Comparison of ENCODE assay signal across 37 cellular contexts in genomic region chr16:82259731-82260130, GRCh38.
"Had no signal": no experiment of that assay in that cellular context is flagged by ENCODE, and none has a peak within 500 bp of the region (broad histone marks: within the 10 kb centered on the region; RNA-seq: fewer than 3 reads in every experiment).

No MANE protein-coding gene starts in this region.

- H3K27ac ChIP-seq: adrenal gland, ascending aorta, body of pancreas, brain microvascular endothelial cell, breast epithelium, cardiac muscle cell had no signal

- ATAC-seq: activated naive CD8-positive, alpha-beta T cell treated with anti-CD3 and anti-CD28 coated beads, Interleukin-2, amount 50 U/mL, for 24 hours; activated T-cell treated with anti-CD3 and anti-CD28 coated beads, Interleukin-2, amount 50 U/mL, for 72 hours; body of pancreas had no signal

- H3K9me3 Mint-ChIP-seq: activated naive CD4-positive, alpha-beta T cell treated with anti-CD3 and anti-CD28 coated beads, Interleukin-2, amount 50 U/mL, for 24 hours; activated T-cell treated with anti-CD3 and anti-CD28 coated beads, Interleukin-2, amount 50 U/mL, for 4 hours; brain; central memory CD8-positive, alpha-beta T cell had no signal

- H3K27ac Mint-ChIP-seq: activated naive CD4-positive, alpha-beta T cell treated with anti-CD3 and anti-CD28 coated beads for 36 hours; activated naive CD4-positive, alpha-beta T cell treated with anti-CD3 and anti-CD28 coated beads, Interleukin-2, amount 10 ng/mL, durations not matched to agents 7 days and 5 days; activated naive CD4-positive, alpha-beta T cell treated with anti-CD3 and anti-CD28 coated beads, Interleukin-2, amount 50 U/mL, for 24 hours; activated naive CD4-positive, alpha-beta T cell treated with anti-CD3 and anti-CD28 coated beads, Interleukin-2, amount 50 U/mL, for 72 hours; activated naive CD8-positive, alpha-beta T cell; activated naive CD8-positive, alpha-beta T cell treated with anti-CD3 and anti-CD28 coated beads for 36 hours; activated naive CD8-positive, alpha-beta T cell treated with anti-CD3 and anti-CD28 coated beads, Interleukin-2, amount 10 ng/mL, durations not matched to agents 7 days and 5 days; activated naive CD8-positive, alpha-beta T cell treated with anti-CD3 and anti-CD28 coated beads, Interleukin-2, amount 50 U/mL, for 24 hours; activated T-cell treated with anti-CD3 and anti-CD28 coated beads, Interleukin-2, amount 50 U/mL, for 24 hours; activated T-cell treated with anti-CD3 and anti-CD28 coated beads, Interleukin-2, amount 50 U/mL, for 72 hours; activated T-helper 1 cell treated with anti-CD3 and anti-CD28 coated beads, Interleukin-12 subunit alpha, Interleukin-12 subunit beta, Interleukin-2, Interleukin-4 antibody, amounts not matched to agents 30 ng/mL and 10 ng/mL and 1 ng/mL, durations not matched to agents 14 hours and 24 hours and 36 hours; activated T-helper 17 cell treated with anti-CD3 and anti-CD28 coated beads, Interleukin-2, amount 50 U/mL, for 72 hours; activated T-helper 2 cell treated with anti-CD3 and anti-CD28 coated beads, Interferon-gamma antibody, Interleukin-2, Interleukin-4, amounts not matched to agents 10 μg/mL and 5 μg/mL and 100 μg/mL, durations not matched to agents 14 hours and 24 hours and 36 hours; brain had no signal

- H3K4me3 Mint-ChIP-seq: activated naive CD4-positive, alpha-beta T cell treated with anti-CD3 and anti-CD28 coated beads for 36 hours; activated naive CD4-positive, alpha-beta T cell treated with anti-CD3 and anti-CD28 coated beads, Interleukin-2, amount 10 ng/mL, durations not matched to agents 7 days and 5 days; activated naive CD4-positive, alpha-beta T cell treated with anti-CD3 and anti-CD28 coated beads, Interleukin-2, amount 50 U/mL, for 24 hours; activated naive CD8-positive, alpha-beta T cell; activated naive CD8-positive, alpha-beta T cell treated with anti-CD3 and anti-CD28 coated beads for 36 hours; activated naive CD8-positive, alpha-beta T cell treated with anti-CD3 and anti-CD28 coated beads, Interleukin-2, amount 10 ng/mL, durations not matched to agents 7 days and 5 days; activated naive CD8-positive, alpha-beta T cell treated with anti-CD3 and anti-CD28 coated beads, Interleukin-2, amount 50 U/mL, for 24 hours; activated T-cell treated with anti-CD3 and anti-CD28 coated beads, Interleukin-2, amount 50 U/mL, for 24 hours; activated T-cell treated with anti-CD3 and anti-CD28 coated beads, Interleukin-2, amount 50 U/mL, for 4 hours; activated T-cell treated with anti-CD3 and anti-CD28 coated beads, Interleukin-2, amount 50 U/mL, for 72 hours; activated T-helper 1 cell treated with anti-CD3 and anti-CD28 coated beads, Interleukin-12 subunit alpha, Interleukin-12 subunit beta, Interleukin-2, Interleukin-4 antibody, amounts not matched to agents 30 ng/mL and 10 ng/mL and 1 ng/mL, durations not matched to agents 14 hours and 24 hours and 36 hours; activated T-helper 17 cell treated with anti-CD3 and anti-CD28 coated beads, Interleukin-2, amount 50 U/mL, for 72 hours; brain; central memory CD8-positive, alpha-beta T cell had no signal

- H3K36me3 Mint-ChIP-seq: activated naive CD4-positive, alpha-beta T cell treated with anti-CD3 and anti-CD28 coated beads, Interleukin-2, amount 10 ng/mL, durations not matched to agents 7 days and 5 days; activated naive CD4-positive, alpha-beta T cell treated with anti-CD3 and anti-CD28 coated beads, Interleukin-2, amount 50 U/mL, for 24 hours; activated naive CD8-positive, alpha-beta T cell; activated naive CD8-positive, alpha-beta T cell treated with anti-CD3 and anti-CD28 coated beads for 36 hours; activated naive CD8-positive, alpha-beta T cell treated with anti-CD3 and anti-CD28 coated beads, Interleukin-2, amount 10 ng/mL, durations not matched to agents 7 days and 5 days; brain had no signal

- H3K4me3 ChIP-seq: adrenal gland, ascending aorta, body of pancreas, breast epithelium, cardiac muscle cell had no signal

- H3K27me3 Mint-ChIP-seq: activated naive CD4-positive, alpha-beta T cell treated with anti-CD3 and anti-CD28 coated beads, Interleukin-2, amount 10 ng/mL, durations not matched to agents 7 days and 5 days; central memory CD8-positive, alpha-beta T cell had no signal

- H3K9me3 ChIP-seq: adrenal gland, ascending aorta, body of pancreas, breast epithelium had no signal

- H3K36me3 ChIP-seq: adrenal gland, ascending aorta, brain microvascular endothelial cell, breast epithelium, cardiac muscle cell had no signal

- H3K4me1 Mint-ChIP-seq: activated naive CD4-positive, alpha-beta T cell treated with anti-CD3 and anti-CD28 coated beads, Interleukin-2, amount 10 ng/mL, durations not matched to agents 7 days and 5 days; activated naive CD4-positive, alpha-beta T cell treated with anti-CD3 and anti-CD28 coated beads, Interleukin-2, amount 50 U/mL, for 24 hours; activated naive CD8-positive, alpha-beta T cell treated with anti-CD3 and anti-CD28 coated beads for 36 hours; activated naive CD8-positive, alpha-beta T cell treated with anti-CD3 and anti-CD28 coated beads, Interleukin-2, amount 10 ng/mL, durations not matched to agents 7 days and 5 days; activated naive CD8-positive, alpha-beta T cell treated with anti-CD3 and anti-CD28 coated beads, Interleukin-2, amount 50 U/mL, for 24 hours; central memory CD8-positive, alpha-beta T cell had no signal

- H3K27me3 ChIP-seq: adrenal gland, ascending aorta, body of pancreas, breast epithelium had no signal

- H3K4me1 ChIP-seq: adrenal gland, breast epithelium had no signal

- DNase-seq: activated effector memory CD4-positive, alpha-beta T cell treated with anti-CD3 and anti-CD28 coated beads, Interleukin-2, amount 50 U/mL, for 16 hours; activated effector memory CD4-positive, alpha-beta T cell treated with Interleukin-2 at 50 U/mL for 16 hours; activated gamma-delta T cell; activated gamma-delta T cell treated with Interleukin-2 at 50 U/mL for 16 hours; activated naive CD4-positive, alpha-beta T cell; activated naive CD4-positive, alpha-beta T cell treated with anti-CD3 and anti-CD28 coated beads for 36 hours; activated naive CD4-positive, alpha-beta T cell treated with anti-CD3 and anti-CD28 coated beads, Interleukin-2, amount 10 ng/mL, durations not matched to agents 7 days and 5 days; activated naive CD4-positive, alpha-beta T cell treated with anti-CD3 and anti-CD28 coated beads, Interleukin-2, amount 50 U/mL, for 16 hours; activated naive CD8-positive, alpha-beta T cell treated with anti-CD3 and anti-CD28 coated beads for 36 hours; activated naive CD8-positive, alpha-beta T cell treated with anti-CD3 and anti-CD28 coated beads, Interleukin-2, amount 10 ng/mL, durations not matched to agents 7 days and 5 days; activated naive CD8-positive, alpha-beta T cell treated with anti-CD3 and anti-CD28 coated beads, Interleukin-2, amount 50 U/mL, for 24 hours; activated T-cell treated with anti-CD3 and anti-CD28 coated beads, Interleukin-2, amount 50 U/mL, for 1 hour; activated T-cell treated with anti-CD3 and anti-CD28 coated beads, Interleukin-2, amount 50 U/mL, for 24 hours; activated T-cell treated with anti-CD3 and anti-CD28 coated beads, Interleukin-2, amount 50 U/mL, for 4 hours; activated T-cell treated with anti-CD3 and anti-CD28 coated beads, Interleukin-2, amount 50 U/mL, for 48 hours; activated T-cell treated with anti-CD3 and anti-CD28 coated beads, Interleukin-2, amount 50 U/mL, for 72 hours; adrenal gland; amniotic stem cell; amygdala; anterior cingulate cortex; aorta; body of pancreas; brain microvascular endothelial cell; caudate nucleus; central memory CD4-positive, alpha-beta T cell; cerebellar nuclear complex had no signal
